In the genomic region with DNA sequence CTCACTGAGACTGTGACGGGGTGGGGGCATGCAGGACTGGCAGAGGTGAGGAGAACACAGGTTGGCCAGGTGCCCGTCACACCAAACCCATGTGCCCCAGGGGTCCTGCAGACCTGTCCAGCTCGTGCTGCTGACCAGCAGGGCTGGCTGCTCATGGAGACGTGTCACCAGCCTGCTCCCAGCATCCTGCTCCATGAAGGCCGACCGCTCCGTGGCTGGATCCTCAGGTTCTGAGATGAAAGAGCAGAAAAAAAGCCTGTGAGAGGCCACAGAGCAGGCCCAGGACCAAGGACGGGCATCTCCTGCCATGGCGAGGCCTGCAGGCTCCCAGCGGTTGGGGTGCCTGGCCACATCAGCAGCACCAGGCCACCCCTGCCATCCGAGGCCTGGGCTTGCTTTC, we compare ENCODE assay signal across 8 cellular contexts.
"Had no signal": no experiment of that assay in that cellular context is flagged by ENCODE, and none has a peak within 500 bp of the region (broad histone marks: within the 10 kb centered on the region; RNA-seq: fewer than 3 reads in every experiment).

No MANE protein-coding gene starts in this region.

- H3K4me1 ChIP-seq: HAP-1 had no signal

- H3K4me2 ChIP-seq: GM23338 had no signal

- H3K36me3 ChIP-seq: HAP-1 had no signal

- H3K27ac ChIP-seq: GM23248 had no signal

- H3K9ac ChIP-seq: GM23248 had no signal

- H2AFZ ChIP-seq: GM23248, GM23338 had no signal

- DNase-seq: GM23248, GOT3, H7, H9, HCEC 1CT, HFFc6 had no signal

- H3K4me3 ChIP-seq: GM23248, GM23338, HAP-1 had no signal

- H3K9me3 ChIP-seq: HAP-1 had no signal
